Comparison of ENCODE assay signal across 35 cellular contexts in the genomic region with DNA sequence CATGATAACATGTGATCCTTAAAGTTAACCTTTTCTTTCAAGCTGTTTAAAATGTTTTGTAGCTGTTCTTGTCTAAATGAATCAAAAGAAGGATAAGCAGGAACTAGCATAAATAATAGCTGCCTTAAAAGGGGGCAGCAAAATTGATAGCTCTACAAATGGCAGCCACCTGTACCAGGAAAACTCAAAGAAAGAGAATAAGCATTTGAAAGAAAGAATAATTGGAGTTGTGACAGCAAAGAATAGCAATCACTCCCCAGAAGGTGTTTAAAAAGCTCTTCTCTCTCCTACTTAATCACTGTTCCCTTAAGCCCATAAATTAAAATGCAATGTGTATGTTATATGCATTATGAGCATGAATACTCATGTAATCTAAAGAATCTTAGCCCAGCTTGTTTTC.
"Had no signal": no experiment of that assay in that cellular context is flagged by ENCODE, and none has a peak within 500 bp of the region (broad histone marks: within the 10 kb centered on the region; RNA-seq: fewer than 3 reads in every experiment).

No MANE protein-coding gene starts in this region.

- H3K27ac ChIP-seq: adrenal gland, body of pancreas, epithelial cell of prostate, esophagus squamous epithelium, gastroesophageal sphincter, WERI-Rb-1 had no signal

- H3K36me3 ChIP-seq: adrenal gland, esophagus squamous epithelium, gastroesophageal sphincter, WERI-Rb-1 had no signal

- H3K9me3 ChIP-seq: adrenal gland, body of pancreas, esophagus squamous epithelium, gastroesophageal sphincter had no signal

- ATAC-seq: activated CD4-positive, CD25-positive, alpha-beta regulatory T cell treated with anti-CD3 and anti-CD28 coated beads, Interleukin-2, amount 50 U/mL, for 24 hours; activated CD8-positive, alpha-beta memory T cell treated with anti-CD3 and anti-CD28 coated beads, Interleukin-2, amount 10 ng/mL, durations not matched to agents 7 days and 5 days; activated CD8-positive, alpha-beta T cell treated with anti-CD3 and anti-CD28 coated beads, Interleukin-2, amount 10 ng/mL, durations not matched to agents 7 days and 5 days; activated naive CD8-positive, alpha-beta T cell treated with anti-CD3 and anti-CD28 coated beads, Interleukin-2, amount 50 U/mL, for 24 hours; body of pancreas; effector memory CD8-positive, alpha-beta T cell; gastroesophageal sphincter; T-helper 17 cell had no signal

- H3K4me1 Mint-ChIP-seq: activated B cell treated with CpG ODN at 0.5 μM for 24 hours; activated naive CD4-positive, alpha-beta T cell treated with anti-CD3 and anti-CD28 coated beads, Interleukin-2, amount 50 U/mL, for 24 hours; activated naive CD8-positive, alpha-beta T cell treated with anti-CD3 and anti-CD28 coated beads for 36 hours; activated naive CD8-positive, alpha-beta T cell treated with anti-CD3 and anti-CD28 coated beads, Interleukin-2, amount 50 U/mL, for 24 hours; T-helper 17 cell had no signal

- H3K4me3 Mint-ChIP-seq: activated B cell treated with CpG ODN at 0.5 μM for 24 hours; activated CD4-positive, alpha-beta memory T cell treated with anti-CD3 and anti-CD28 coated beads for 36 hours; activated CD8-positive, alpha-beta memory T cell treated with anti-CD3 and anti-CD28 coated beads, Interleukin-2, amount 10 ng/mL, durations not matched to agents 7 days and 5 days; activated CD8-positive, alpha-beta T cell treated with anti-CD3 and anti-CD28 coated beads, Interleukin-2, amount 10 ng/mL, durations not matched to agents 7 days and 5 days; activated naive CD4-positive, alpha-beta T cell treated with anti-CD3 and anti-CD28 coated beads for 36 hours; activated naive CD4-positive, alpha-beta T cell treated with anti-CD3 and anti-CD28 coated beads, Interleukin-2, amount 50 U/mL, for 24 hours; activated naive CD8-positive, alpha-beta T cell treated with anti-CD3 and anti-CD28 coated beads for 36 hours; activated naive CD8-positive, alpha-beta T cell treated with anti-CD3 and anti-CD28 coated beads, Interleukin-2, amount 50 U/mL, for 24 hours; activated T-helper 1 cell treated with anti-CD3 and anti-CD28 coated beads, Interleukin-12 subunit alpha, Interleukin-12 subunit beta, Interleukin-2, Interleukin-4 antibody, amounts not matched to agents 30 ng/mL and 10 ng/mL and 1 ng/mL, durations not matched to agents 14 hours and 24 hours and 36 hours; effector memory CD8-positive, alpha-beta T cell; T-helper 17 cell; T-helper 2 cell treated with Interferon-gamma antibody and Interleukin-4, amounts not matched to agents 5 μg/mL and 100 μg/mL, for 36 hours had no signal

- FAIRE-seq: colon had no signal

- DNase-seq: activated B cell treated with CpG ODN at 0.5 μM for 24 hours; activated CD4-positive, alpha-beta memory T cell treated with anti-CD3 and anti-CD28 coated beads for 36 hours; activated CD4-positive, alpha-beta T cell treated with anti-CD3 and anti-CD28 coated beads for 48 hours; activated CD8-positive, alpha-beta memory T cell treated with anti-CD3 and anti-CD28 coated beads, Interleukin-2, amount 10 ng/mL, durations not matched to agents 7 days and 5 days; activated CD8-positive, alpha-beta memory T cell treated with anti-CD3 and anti-CD28 coated beads, Interleukin-2, amount 50 U/mL, for 4 hours; activated CD8-positive, alpha-beta T cell treated with anti-CD3 and anti-CD28 coated beads, Interleukin-2, amount 10 ng/mL, durations not matched to agents 7 days and 5 days; activated effector memory CD4-positive, alpha-beta T cell treated with anti-CD3 and anti-CD28 coated beads, Interleukin-2, amount 50 U/mL, for 16 hours; activated naive CD4-positive, alpha-beta T cell treated with anti-CD3 and anti-CD28 coated beads for 36 hours; activated naive CD8-positive, alpha-beta T cell treated with anti-CD3 and anti-CD28 coated beads for 36 hours; activated naive CD8-positive, alpha-beta T cell treated with anti-CD3 and anti-CD28 coated beads, Interleukin-2, amount 50 U/mL, for 24 hours; activated T-cell treated with anti-CD3 and anti-CD28 coated beads, Interleukin-2, amount 50 U/mL, for 1 hour; activated T-cell treated with anti-CD3 and anti-CD28 coated beads, Interleukin-2, amount 50 U/mL, for 48 hours; adrenal gland; amygdala; aorta; body of pancreas; caudate nucleus; cortex of kidney; dermis blood vessel endothelial cell; effector CD4-positive, alpha-beta T cell; effector memory CD8-positive, alpha-beta T cell; esophagus squamous epithelium; foreskin melanocyte; T-helper 1 cell; T-helper 17 cell; T1000; WERI-Rb-1 had no signal

- H3K4me3 ChIP-seq: adrenal gland, body of pancreas, esophagus squamous epithelium, gastroesophageal sphincter had no signal

- H3K4me1 ChIP-seq: adrenal gland, esophagus squamous epithelium, gastroesophageal sphincter had no signal

- H3K27me3 Mint-ChIP-seq: activated B cell treated with CpG ODN at 0.5 μM for 24 hours; activated CD4-positive, alpha-beta memory T cell treated with anti-CD3 and anti-CD28 coated beads for 36 hours; activated naive CD4-positive, alpha-beta T cell treated with anti-CD3 and anti-CD28 coated beads, Interleukin-2, amount 50 U/mL, for 24 hours; activated naive CD8-positive, alpha-beta T cell treated with anti-CD3 and anti-CD28 coated beads for 36 hours; activated naive CD8-positive, alpha-beta T cell treated with anti-CD3 and anti-CD28 coated beads, Interleukin-2, amount 50 U/mL, for 24 hours; T-helper 17 cell had no signal

- H3K9me3 Mint-ChIP-seq: activated B cell treated with CpG ODN at 0.5 μM for 24 hours; activated CD4-positive, alpha-beta memory T cell treated with anti-CD3 and anti-CD28 coated beads for 36 hours; activated naive CD4-positive, alpha-beta T cell treated with anti-CD3 and anti-CD28 coated beads for 36 hours; activated naive CD4-positive, alpha-beta T cell treated with anti-CD3 and anti-CD28 coated beads, Interleukin-2, amount 50 U/mL, for 24 hours; activated naive CD8-positive, alpha-beta T cell treated with anti-CD3 and anti-CD28 coated beads for 36 hours; activated naive CD8-positive, alpha-beta T cell treated with anti-CD3 and anti-CD28 coated beads, Interleukin-2, amount 50 U/mL, for 24 hours; activated T-helper 2 cell treated with anti-CD3 and anti-CD28 coated beads, Interferon-gamma antibody, Interleukin-2, Interleukin-4, amounts not matched to agents 10 μg/mL and 5 μg/mL and 100 μg/mL, durations not matched to agents 14 hours and 24 hours and 36 hours; effector memory CD8-positive, alpha-beta T cell; T-helper 2 cell treated with Interferon-gamma antibody and Interleukin-4, amounts not matched to agents 5 μg/mL and 100 μg/mL, for 36 hours had no signal

- H3K27ac Mint-ChIP-seq: activated B cell treated with CpG ODN at 0.5 μM for 24 hours; activated CD4-positive, alpha-beta memory T cell treated with anti-CD3 and anti-CD28 coated beads for 36 hours; activated CD8-positive, alpha-beta memory T cell treated with anti-CD3 and anti-CD28 coated beads, Interleukin-2, amount 10 ng/mL, durations not matched to agents 7 days and 5 days; activated CD8-positive, alpha-beta T cell treated with anti-CD3 and anti-CD28 coated beads, Interleukin-2, amount 10 ng/mL, durations not matched to agents 7 days and 5 days; activated naive CD4-positive, alpha-beta T cell treated with anti-CD3 and anti-CD28 coated beads for 36 hours; activated naive CD4-positive, alpha-beta T cell treated with anti-CD3 and anti-CD28 coated beads, Interleukin-2, amount 50 U/mL, for 24 hours; activated naive CD8-positive, alpha-beta T cell treated with anti-CD3 and anti-CD28 coated beads for 36 hours; activated naive CD8-positive, alpha-beta T cell treated with anti-CD3 and anti-CD28 coated beads, Interleukin-2, amount 50 U/mL, for 24 hours; activated T-helper 1 cell treated with anti-CD3 and anti-CD28 coated beads, Interleukin-12 subunit alpha, Interleukin-12 subunit beta, Interleukin-2, Interleukin-4 antibody, amounts not matched to agents 30 ng/mL and 10 ng/mL and 1 ng/mL, durations not matched to agents 14 hours and 24 hours and 36 hours; activated T-helper 2 cell treated with anti-CD3 and anti-CD28 coated beads, Interferon-gamma antibody, Interleukin-2, Interleukin-4, amounts not matched to agents 10 μg/mL and 5 μg/mL and 100 μg/mL, durations not matched to agents 14 hours and 24 hours and 36 hours; effector memory CD8-positive, alpha-beta T cell; T-helper 17 cell; T-helper 2 cell treated with Interferon-gamma antibody and Interleukin-4, amounts not matched to agents 5 μg/mL and 100 μg/mL, for 36 hours had no signal

- H3K36me3 Mint-ChIP-seq: activated CD4-positive, alpha-beta memory T cell treated with anti-CD3 and anti-CD28 coated beads for 36 hours; activated naive CD4-positive, alpha-beta T cell treated with anti-CD3 and anti-CD28 coated beads, Interleukin-2, amount 50 U/mL, for 24 hours; activated naive CD8-positive, alpha-beta T cell treated with anti-CD3 and anti-CD28 coated beads for 36 hours had no signal

- H3K27me3 ChIP-seq: adrenal gland, body of pancreas, esophagus squamous epithelium, gastroesophageal sphincter had no signal
